ENCODE assay signal across 8 cellular contexts in genomic region chr2:235746257-235746934, GRCh38.
DNase-seq lines count a peak whose midpoint lies in the region; ATAC-seq, FAIRE-seq and TF ChIP-seq lines count a peak whose summit lies in the region.

No MANE protein-coding gene starts in this region.

- no peak for FAIRE-seq in A549 (lab: Jason Lieb, UNC)
- FAIRE-seq in pancreas (lab: Jason Lieb, UNC): peak; percentile 37

- TF ChIP-seq POLR2A in A549 (IDR thresholded peaks at IDR 0.05; ENCODE audit: low read length): no peak

- intact Hi-C loops in pancreas (cut with DNase I): loop anchor here in 2 of 3 donors (5.0 to 10.0 kb wide), 2 partner anchors 149 to 612 kb away; no protein-coding TSS in a partner anchor

- H3K9ac ChIP-seq in OCI-LY3 (ENCODE audit: low read length): no peak overlapping the region

- POLR2A ChIA-PET in A549 (lab: Yijun Ruan, JAX): no interaction called here

- H3K4me1 ChIP-seq in A549: no peaks in the 10 kb centered on the region; the same call in 2 of the 3 replicates
- H3K4me1 ChIP-seq in OCI-LY3 (ENCODE audit: low read length): no peaks in the 10 kb centered on the region
- no peaks in the 10 kb centered on the region for H3K4me1 ChIP-seq in pancreas

- H3K79me2 ChIP-seq in OCI-LY3 (ENCODE audit: low read length): no peaks in the 10 kb centered on the region

- no peak for TF ChIP-seq EP300 in A549 (IDR thresholded peaks at IDR 0.05)

- TF ChIP-seq CTCF in A549 (IDR thresholded peaks at IDR 0.05): peak; percentile 80
- peak; percentile 76 for TF ChIP-seq CTCF in GM12872 (IDR thresholded peaks at IDR 0.05; ENCODE audit: insufficient read depth, low read depth, low read length)
- peak; percentile 62 for TF ChIP-seq CTCF in OCI-LY3 (IDR thresholded peaks at IDR 0.05; ENCODE audit: low read depth, low read length)
- peak; percentile 53 to 77 (median 66) for TF ChIP-seq CTCF in pancreas (IDR thresholded peaks at IDR 0.05)

- peak; percentile 86 for TF ChIP-seq RAD21 in A549 (conservative IDR thresholded peaks at IDR 0.05 in 1 of 2, IDR thresholded peaks at IDR 0.05 in 1 of 2)

- H3K4me2 ChIP-seq in A549 (no peak overlapping the region), OCI-LY3 (ENCODE audit: low read length) (no peak overlapping the region)

- no peak overlapping the region for H2AFZ ChIP-seq in OCI-LY3 (ENCODE audit: low read depth, low read length)

- CTCF ChIA-PET in A549 (lab: Yijun Ruan, JAX): interaction anchor here (0.6 to 11.9 kb wide), 77 partner anchors 10 to 1641 kb away, joined by 3 to 190 read pairs (median 4); no protein-coding TSS in a partner anchor

- WGBS in A549 (ENCODE audit: missing lambda C conversion rate): 41% methylated on average over 12 of the region's 12 CpGs
- WGBS in pancreas, 2 donors: 36 to 38% methylated on average over 12 of the region's 12 CpGs

- H3K27me3 ChIP-seq in OCI-LY3 (ENCODE audit: low read depth, low read length) (no peaks in the 10 kb centered on the region), pancreas (no peaks in the 10 kb centered on the region)

- H3K9me3 ChIP-seq in A549 (no peaks in the 10 kb centered on the region), OCI-LY3 (ENCODE audit: insufficient read depth, low read length) (no peaks in the 10 kb centered on the region), pancreas (no peaks in the 10 kb centered on the region)

- H4K20me1 ChIP-seq in OCI-LY3 (ENCODE audit: insufficient read depth, low read length): no peaks in the 10 kb centered on the region

- DNase-seq in A549 (ENCODE audit: low read depth in 1 of 2, low spot score in 1 of 2) (peak; percentile 76 to 90), HUDEP-2 (lab: John Stamatoyannopoulos, UW; ENCODE audit: unreplicated experiment in 76 of 76) (peak in 70 of 76 experiments; percentile 6 to 84 (median 47)), glomerular endothelial cell (ENCODE audit: extremely low read depth, low read depth, low spot score) (peak; percentile 62), pancreas (peak in 4 of 6 donors; percentile 26 to 77 (median 52))
- DNase-seq in activated gamma-delta T cell treated with anti-CD3 and anti-CD28 coated beads, Interleukin-2, amount 50 U/mL, for 16 hours (ENCODE audit: low read depth): peak; percentile 5
- DNase-seq in effector CD4-positive, alpha-beta T cell: no peak

- no peak overlapping the region for H3K4me3 ChIP-seq in A549
- no peak overlapping the region for H3K4me3 ChIP-seq in OCI-LY3 (ENCODE audit: low read length)
- no peak overlapping the region for H3K4me3 ChIP-seq in pancreas

- H3K36me3 ChIP-seq in OCI-LY3 (replicated peaks; ENCODE audit: low read depth, low read length) (no peaks in the 10 kb centered on the region), pancreas (peaks cover 0 to 4% (median 0%) of the 10 kb centered on the region in 3 donors)

- H3K27ac ChIP-seq in A549 (no peak overlapping the region), OCI-LY3 (ENCODE audit: low read length) (no peak overlapping the region), pancreas (no peak overlapping the region)

- ATAC-seq in A549: peak; percentile 96 to 99
- ATAC-seq in pancreas: peak; percentile 94 to 98 (median 96)

TF ChIP-seq in A549, 52 proteins besides CTCF, POLR2A, EP300 and RAD21:
- no peak for TF ChIP-seq USF2 (IDR thresholded peaks at IDR 0.05)
- TF ChIP-seq SMC3 (IDR thresholded peaks at IDR 0.05): peak; percentile 62; the same call in 2 of the 3 replicates
